In genomic region chr15:23629234-23629805, GRCh38 we compare ENCODE assay signal across 9 cellular contexts. TPM values are rescaled to one million over a fixed set of nuclear protein-coding genes. Genes with fewer than 3 reads are reported as not detected.
A peak's percentile ranks its signal among the peaks of the same experiment; 100 is the strongest.
DNase-seq lines count a peak whose midpoint lies in the region; ATAC-seq and TF ChIP-seq lines count a peak whose summit lies in the region.
"Had no signal": no experiment of that assay in that cellular context is flagged by ENCODE, and none has a peak within 500 bp of the region (broad histone marks: within the 10 kb centered on the region; RNA-seq: fewer than 3 reads in every experiment).

No MANE protein-coding gene starts in this region.

- no peak overlapping the region for H3K4me2 ChIP-seq in DND-41 (ENCODE audit: insufficient read depth, low read length)

- H3K4me3 ChIP-seq in DND-41 (ENCODE audit: low read depth in 1 of 2, low read length in 2 of 2) (no peak overlapping the region), WERI-Rb-1 (ENCODE audit: low read depth, low read length) (peak overlapping the region; percentile 4; the same call in 1 of the 2 replicates), lower lobe of right lung (no peak overlapping the region)

- H3K9me3 ChIP-seq in DND-41 (ENCODE audit: insufficient read depth, low read length, severe bottlenecking) (no peaks in the 10 kb centered on the region), WERI-Rb-1 (ENCODE audit: severe bottlenecking) (no peaks in the 10 kb centered on the region), lower lobe of right lung (no peaks in the 10 kb centered on the region)

- peak; percentile 61 for ATAC-seq in DND-41 (ENCODE audit: insufficient read depth, low read depth)
- no peak for ATAC-seq in lower lobe of right lung
- ATAC-seq in HG02870 (IDR thresholded peaks at IDR 0.05; ENCODE audit: unreplicated experiment) = no peak
- no peak for ATAC-seq in GM19455 (IDR thresholded peaks at IDR 0.05; ENCODE audit: unreplicated experiment)

- no peaks in the 10 kb centered on the region for H3K27me3 ChIP-seq in DND-41 (ENCODE audit: insufficient read depth, low read length, poor library complexity)
- H3K27me3 ChIP-seq in WERI-Rb-1 (ENCODE audit: insufficient read depth, low read depth, severe bottlenecking) = peaks cover under 1% of the 10 kb centered on the region
- peaks cover 16% of the 10 kb centered on the region for H3K27me3 ChIP-seq in lower lobe of right lung (ENCODE audit: low read depth)

- DNase-seq in DND-41 (no peak), LoVo (ENCODE audit: low spot score) (peak; percentile 22), WERI-Rb-1 (no peak), lower lobe of right lung (no peak), caudate nucleus (lab: John Stamatoyannopoulos, UW) (no peak), 8988T (no peak)

- H3K4me1 ChIP-seq in DND-41 (ENCODE audit: insufficient read depth, low read length) (no peaks in the 10 kb centered on the region), lower lobe of right lung (no peaks in the 10 kb centered on the region)

- H3K9ac ChIP-seq in DND-41 (ENCODE audit: low read depth, low read length) = no peak overlapping the region

- no peaks in the 10 kb centered on the region for H4K20me1 ChIP-seq in DND-41 (ENCODE audit: insufficient read depth, low read length)

- no peak overlapping the region for H2AFZ ChIP-seq in DND-41 (ENCODE audit: low read depth, low read length)

- no peaks in the 10 kb centered on the region for H3K36me3 ChIP-seq in DND-41 (ENCODE audit: insufficient read depth, low read length)
- H3K36me3 ChIP-seq in WERI-Rb-1 = no peaks in the 10 kb centered on the region
- no peaks in the 10 kb centered on the region for H3K36me3 ChIP-seq in lower lobe of right lung

- H3K27ac ChIP-seq in DND-41 (ENCODE audit: low read length) (no peak overlapping the region), WERI-Rb-1 (no peak overlapping the region), lower lobe of right lung (no peak overlapping the region), caudate nucleus (ENCODE audit: low read depth, low read length) (no peak overlapping the region)
- H3K27ac ChIP-seq: epithelial cell of prostate had no signal

- no peaks in the 10 kb centered on the region for H3K79me2 ChIP-seq in DND-41 (ENCODE audit: insufficient read depth, low read length)

- intact Hi-C loops in lower lobe of right lung (cut with DNase I) = no loop called here

- TF ChIP-seq CTCF in DND-41 (IDR thresholded peaks at IDR 0.05; ENCODE audit: borderline replicate concordance, extremely low read depth, low read length, poor library complexity, severe bottlenecking) (peak; percentile 61), WERI-Rb-1 (IDR thresholded peaks at IDR 0.05; ENCODE audit: low read depth, low read length) (peak; percentile 55), lower lobe of right lung (IDR thresholded peaks at IDR 0.05) (peak; percentile 32)

RNA-seq across cellular contexts. Expression of gene MAGEL2, which starts 18.3 kb away (rescaled TPM):
- total RNA-seq in lower lobe of right lung = 0.12 TPM

RNA-seq across cellular contexts. Expression of gene NDN, which starts 57.8 kb away (rescaled TPM):
- total RNA-seq in lower lobe of right lung = 27.1 TPM
